ENCODE assay signal across 30 cellular contexts in the genomic region with DNA sequence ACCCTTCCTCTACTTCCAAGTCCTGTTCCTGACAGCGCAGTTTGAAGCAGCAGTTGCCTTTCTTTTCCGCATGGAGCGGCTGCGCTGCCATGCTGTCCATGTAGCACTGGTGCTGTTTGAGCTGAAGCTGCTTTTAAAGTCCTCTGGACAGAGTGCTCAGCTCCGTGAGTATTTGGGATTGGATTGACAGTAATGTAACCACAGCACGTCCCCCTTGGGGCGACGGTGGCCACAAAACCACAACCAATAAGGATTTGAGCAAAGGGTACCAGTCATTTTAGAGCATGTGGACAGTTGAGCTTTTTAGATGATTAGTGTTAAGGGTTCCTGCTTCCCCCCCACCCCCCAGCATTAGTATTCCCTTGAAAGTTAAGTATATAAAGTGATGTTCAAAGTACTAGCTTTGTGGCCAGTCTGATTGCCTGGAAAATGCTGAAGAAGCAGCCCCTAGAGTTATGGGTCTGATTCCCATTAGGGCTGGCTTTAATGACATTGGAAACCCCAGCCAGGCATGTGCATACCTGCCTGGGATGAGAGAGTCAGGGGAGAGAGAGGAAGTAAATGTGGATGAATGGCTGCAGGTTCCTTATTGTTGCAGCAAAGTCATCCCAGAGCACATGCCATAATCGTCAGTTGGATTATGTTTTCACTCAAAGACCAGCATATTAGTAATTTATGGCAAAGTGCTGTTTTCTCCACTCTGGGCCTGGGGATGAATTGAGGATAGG. TPM values are rescaled to one million over a fixed set of nuclear protein-coding genes. Genes with fewer than 3 reads are reported as not detected.
DNase-seq lines count a peak whose midpoint lies in the region; ATAC-seq and TF ChIP-seq lines count a peak whose summit lies in the region.
"Had no signal": no experiment of that assay in that cellular context is flagged by ENCODE, and none has a peak within 500 bp of the region (broad histone marks: within the 10 kb centered on the region; RNA-seq: fewer than 3 reads in every experiment).

No MANE protein-coding gene starts in this region.

- peak overlapping the region in 9 of 11 experiments; percentile 18 to 77 (median 64); a peak in 17 of 22 replicates for H3K4me2 ChIP-seq in BLaER1 treated with 17β-estradiol and CSF1 and Interleukin-3, amounts not matched to agents 10 nM and 100 nM

- H3K27ac Mint-ChIP-seq in activated CD4-positive, alpha-beta T cell treated with anti-CD3 and anti-CD28 coated beads for 36 hours, result peak overlapping the region; percentile 67
- H3K27ac Mint-ChIP-seq: activated naive CD4-positive, alpha-beta T cell treated with anti-CD3 and anti-CD28 coated beads, Interleukin-2, amount 50 U/mL, for 24 hours; CD8-positive, alpha-beta T cell; IgD-negative memory B cell; T-cell had no signal

- peaks cover 0 to 31% (median 23%) of the 10 kb centered on the region in 10 experiments; a peak in 16 of 20 replicates for H3K4me1 ChIP-seq in BLaER1 treated with 17β-estradiol and CSF1 and Interleukin-3, amounts not matched to agents 10 nM and 100 nM
- H3K4me1 ChIP-seq: Peyer's patch, SJSA1, suprapubic skin had no signal

- peak; percentile 36 for ATAC-seq in activated CD4-positive, alpha-beta T cell treated with anti-CD3 and anti-CD28 coated beads for 36 hours
- no peak for ATAC-seq in HG02840 (IDR thresholded peaks at IDR 0.05; ENCODE audit: low FRiP score, unreplicated experiment)
- ATAC-seq: CD8-positive, alpha-beta T cell; naive thymus-derived CD4-positive, alpha-beta T cell; T-cell had no signal

- H3K4me3 Mint-ChIP-seq in activated CD4-positive, alpha-beta T cell treated with anti-CD3 and anti-CD28 coated beads for 36 hours, result no peak overlapping the region
- H3K4me3 Mint-ChIP-seq: activated naive CD4-positive, alpha-beta T cell treated with anti-CD3 and anti-CD28 coated beads, Interleukin-2, amount 50 U/mL, for 24 hours; CD8-positive, alpha-beta T cell; IgD-negative memory B cell; naive thymus-derived CD4-positive, alpha-beta T cell; T-cell had no signal

- peaks cover 46% of the 10 kb centered on the region for H3K36me3 Mint-ChIP-seq in activated CD4-positive, alpha-beta T cell treated with anti-CD3 and anti-CD28 coated beads for 36 hours (ENCODE audit: low read depth)

- TF ChIP-seq CTCF in RWPE1 (conservative IDR thresholded peaks at IDR 0.05; ENCODE audit: low read depth) (no peak), epithelial cell of esophagus (IDR thresholded peaks at IDR 0.05; ENCODE audit: insufficient read depth, low read depth, low read length, missing control alignments) (no peak), foreskin fibroblast (IDR thresholded peaks at IDR 0.05; ENCODE audit: low read depth, low read length) (no peak)

- H3K9me3 Mint-ChIP-seq in activated CD4-positive, alpha-beta T cell treated with anti-CD3 and anti-CD28 coated beads for 36 hours (ENCODE audit: low read depth), result no peaks in the 10 kb centered on the region
- H3K9me3 Mint-ChIP-seq: activated naive CD4-positive, alpha-beta T cell treated with anti-CD3 and anti-CD28 coated beads, Interleukin-2, amount 50 U/mL, for 24 hours; CD8-positive, alpha-beta T cell; IgD-negative memory B cell; naive thymus-derived CD4-positive, alpha-beta T cell; T-cell had no signal

- no peak overlapping the region for H3K27ac ChIP-seq in BLaER1 treated with 17β-estradiol and CSF1 and Interleukin-3, amounts not matched to agents 10 nM and 100 nM
- H3K27ac ChIP-seq in RWPE1, result peak overlapping the region; percentile 20; the same call in 1 of the 2 replicates
- H3K27ac ChIP-seq: left ventricle myocardium inferior, Peyer's patch, SJSA1, suprapubic skin had no signal

- no peak overlapping the region; a peak in 1 of 22 replicates for H3K9ac ChIP-seq in BLaER1 treated with 17β-estradiol and CSF1 and Interleukin-3, amounts not matched to agents 10 nM and 100 nM

- intact Hi-C loops in activated CD4-positive, alpha-beta T cell treated with anti-CD3 and anti-CD28 coated beads for 36 hours (cut with DNase I, micrococcal nuclease), result no loop called here

- no peaks in the 10 kb centered on the region for H3K9me3 ChIP-seq in BLaER1 treated with 17β-estradiol and CSF1 and Interleukin-3, amounts not matched to agents 10 nM and 100 nM (replicated peaks in 1 of 11)
- H3K9me3 ChIP-seq: left ventricle myocardium inferior, MG63, Peyer's patch, SJSA1, suprapubic skin had no signal

- peaks cover 0 to 51% (median 30%) of the 10 kb centered on the region in 11 experiments; a peak in 15 of 22 replicates for H4K20me1 ChIP-seq in BLaER1 treated with 17β-estradiol and CSF1 and Interleukin-3, amounts not matched to agents 10 nM and 100 nM

- peaks cover 87 to 100% (median 96%) of the 10 kb centered on the region in 11 experiments for H3K36me3 ChIP-seq in BLaER1 treated with 17β-estradiol and CSF1 and Interleukin-3, amounts not matched to agents 10 nM and 100 nM

- no peaks in the 10 kb centered on the region for H3K27me3 Mint-ChIP-seq in activated CD4-positive, alpha-beta T cell treated with anti-CD3 and anti-CD28 coated beads for 36 hours
- H3K27me3 Mint-ChIP-seq: activated naive CD4-positive, alpha-beta T cell treated with anti-CD3 and anti-CD28 coated beads, Interleukin-2, amount 50 U/mL, for 24 hours; IgD-negative memory B cell; naive thymus-derived CD4-positive, alpha-beta T cell; T-cell had no signal

- DNase-seq in activated CD4-positive, alpha-beta T cell treated with anti-CD3 and anti-CD28 coated beads for 36 hours, result no peak
- no peak for DNase-seq in activated CD4-positive, alpha-beta T cell treated with anti-CD3 and anti-CD28 coated beads for 4 hours
- peak; percentile 34 for DNase-seq in RWPE1 (ENCODE audit: low spot score)
- DNase-seq in epithelial cell of esophagus (ENCODE audit: low read depth), result peak; percentile 78
- DNase-seq in NCI-H1105 (lab: John Stamatoyannopoulos, UW), result no peak
- no peak for DNase-seq in foreskin fibroblast
- DNase-seq: 8988T; activated CD4-positive, alpha-beta T cell treated with anti-CD3 and anti-CD28 coated beads for 1 hour; CD8-positive, alpha-beta T cell; cerebellar nuclear complex; erythroblast; foreskin melanocyte; hypothalamus; left ventricle myocardium inferior; MG63; naive thymus-derived CD4-positive, alpha-beta T cell; NCI-H1436 treated with DMSO at 0.1 percent for 48 hours; NCI-H2171 treated with DMSO at 0.1 percent for 48 hours; NCI-H524; occipital lobe; Peyer's patch; T-cell had no signal

- peaks cover 9% of the 10 kb centered on the region for H3K4me1 Mint-ChIP-seq in activated CD4-positive, alpha-beta T cell treated with anti-CD3 and anti-CD28 coated beads for 36 hours
- H3K4me1 Mint-ChIP-seq: IgD-negative memory B cell had no signal

- POLR2A ChIA-PET in activated CD4-positive, alpha-beta T cell treated with anti-CD3 and anti-CD28 coated beads for 36 hours (lab: Charles Lee), result interaction anchor here (0.6 kb wide), 1 partner anchor 10 kb away, joined by 3 read pairs; no protein-coding TSS in a partner anchor
- POLR2A ChIA-PET in RWPE1 (lab: Yijun Ruan, JAX; ENCODE audit: low non-redundant PET), result no interaction called here

- H3K27me3 ChIP-seq in BLaER1 treated with 17β-estradiol and CSF1 and Interleukin-3, amounts not matched to agents 10 nM and 100 nM, result peaks cover 0 to 10% (median 0%) of the 10 kb centered on the region in 11 experiments; a peak in 6 of 22 replicates
- H3K27me3 ChIP-seq: MG63, Peyer's patch, SJSA1, suprapubic skin had no signal

- CTCF ChIA-PET in activated CD4-positive, alpha-beta T cell treated with anti-CD3 and anti-CD28 coated beads for 36 hours (lab: Charles Lee), result interaction anchor here (1.0 to 1.2 kb wide), 2 partner anchors 13 to 15 kb away, joined by 3 to 5 read pairs; no protein-coding TSS in a partner anchor
- CTCF ChIA-PET in RWPE1 (lab: Yijun Ruan, JAX), result interaction anchor here (0.7 kb wide), 2 partner anchors 117 to 397 kb away, joined by 3 read pairs; no protein-coding TSS in a partner anchor

- H3K4me3 ChIP-seq in BLaER1 treated with 17β-estradiol and CSF1 and Interleukin-3, amounts not matched to agents 10 nM and 100 nM, result no peak overlapping the region
- H3K4me3 ChIP-seq in epithelial cell of esophagus (ENCODE audit: low read length), result no peak overlapping the region
- no peak overlapping the region for H3K4me3 ChIP-seq in foreskin fibroblast (ENCODE audit: low read depth in 1 of 2, low read length in 2 of 2)
- H3K4me3 ChIP-seq: left ventricle myocardium inferior, MG63, Peyer's patch, SJSA1, suprapubic skin had no signal

RNA-seq across cellular contexts. Expression of a gene that starts 31.6 kb away (rescaled TPM):
- not detected for total RNA-seq in activated CD4-positive, alpha-beta T cell treated with anti-CD3 and anti-CD28 coated beads for 36 hours
- total RNA-seq: CD8-positive, alpha-beta T cell; G401; left ventricle myocardium inferior; occipital lobe; Peyer's patch; SJSA1; skeletal muscle tissue had no signal

Comparison
In these comparisons a context has a peak if more than half of its experiments do, and no peak if none do; other contexts are left out.
1. DNase-seq: peak in RWPE1 (single experiment) and epithelial cell of esophagus (single experiment); none in activated CD4-positive, alpha-beta T cell treated with anti-CD3 and anti-CD28 coated beads for 36 hours (single experiment), activated CD4-positive, alpha-beta T cell treated with anti-CD3 and anti-CD28 coated beads for 4 hours (0 of 2), NCI-H1105 (single experiment) and foreskin fibroblast (0 of 2).